In genomic region chr7:15555385-15555859, GRCh38 we compare ENCODE assay signal across 1 cellular context.
TF ChIP-seq lines count a peak whose summit lies in the region.

No MANE protein-coding gene starts in this region.

TF ChIP-seq in HCT116, 20 proteins besides CTCF, POLR2A, EP300 and RAD21 (continued from another document):
- TF ChIP-seq REST (IDR thresholded peaks at IDR 0.05; ENCODE audit: low read depth) (no peak), CEBPB (IDR thresholded peaks at IDR 0.05; ENCODE audit: low read depth) (no peak)
